Comparison of ENCODE assay signal across 8 cellular contexts in genomic region chr11:1749787-1750351, GRCh38. TPM values are rescaled to one million over a fixed set of nuclear protein-coding genes. Genes with fewer than 3 reads are reported as not detected.
DNase-seq lines count a peak whose midpoint lies in the region; ATAC-seq and TF ChIP-seq lines count a peak whose summit lies in the region.

No MANE protein-coding gene starts in this region.

- POLR2A ChIA-PET in HEK293 (lab: Yijun Ruan, JAX), result interaction anchor here (0.9 kb wide), 1 partner anchor 12 kb away, joined by 3 read pairs; no protein-coding TSS in a partner anchor

- H3K36me3 ChIP-seq in HEK293 (ENCODE audit: control insufficient read depth in 2 of 2, insufficient read depth in 1 of 2, low read length in 2 of 2) (peaks cover 0 to 27% of the 10 kb centered on the region in 2 experiments; a peak in 1 of 3 replicates), mucosa of descending colon (ENCODE audit: low read depth) (no peaks in the 10 kb centered on the region), esophagus muscularis mucosa (peaks cover 18 to 30% (median 25%) of the 10 kb centered on the region in 4 donors)

- no peak for TF ChIP-seq EP300 in esophagus muscularis mucosa (IDR thresholded peaks at IDR 0.05)

- H3K9me3 ChIP-seq in HEK293 (ENCODE audit: control insufficient read depth, insufficient read depth, low read depth, low read length) (no peaks in the 10 kb centered on the region), mucosa of descending colon (no peaks in the 10 kb centered on the region), esophagus muscularis mucosa (no peaks in the 10 kb centered on the region)

- no peak for TF ChIP-seq CTCF in AG09309 (IDR thresholded peaks at IDR 0.05; ENCODE audit: control insufficient read depth, insufficient read depth, low read depth, low read length, missing control alignments)
- no peak for TF ChIP-seq CTCF in HEK293 (tag by site-specific recombination; IDR thresholded peaks at IDR 0.05)
- TF ChIP-seq CTCF in mucosa of descending colon (IDR thresholded peaks at IDR 0.05), result no peak
- TF ChIP-seq CTCF in esophagus muscularis mucosa (IDR thresholded peaks at IDR 0.05), result no peak

- DNase-seq in AG09309 (ENCODE audit: low read depth) (peak; percentile 69), caudate nucleus (lab: John Stamatoyannopoulos, UW) (no peak), mucosa of descending colon (no peak), esophagus muscularis mucosa (ENCODE audit: extremely low spot score) (no peak)
- DNase-seq in stimulated activated CD8-positive, alpha-beta memory T cell treated with anti-CD3 and anti-CD28 coated beads, Interleukin-4, amount 100 ng/mL, for 48 hours, result no peak

- WGBS in esophagus muscularis mucosa, result 39% methylated on average over 10 of the region's 12 CpGs

- intact Hi-C loops in mucosa of descending colon (cut with DNase I, micrococcal nuclease) (no loop called here), esophagus muscularis mucosa (cut with DNase I) (no loop called here)

- H3K27ac ChIP-seq in HEK293 (ENCODE audit: extremely low read depth, low read depth, low read length) (no peak overlapping the region), caudate nucleus (ENCODE audit: low read depth, low read length) (peak overlapping the region; percentile 16), esophagus muscularis mucosa (replicated peaks in 1 of 4) (no peak overlapping the region)

- no peaks in the 10 kb centered on the region; the same call in 1 of the 2 replicates for H3K4me1 ChIP-seq in HEK293 (ENCODE audit: control insufficient read depth, insufficient read depth, low read length)
- H3K4me1 ChIP-seq in mucosa of descending colon (ENCODE audit: low read depth), result no peaks in the 10 kb centered on the region
- H3K4me1 ChIP-seq in esophagus muscularis mucosa, result peaks cover 31 to 50% (median 37%) of the 10 kb centered on the region in 4 donors

- CTCF ChIA-PET in HEK293 (lab: Yijun Ruan, JAX), result interaction anchor here (0.8 kb wide), 1 partner anchor 400 kb away, joined by 3 read pairs; no protein-coding TSS in a partner anchor

- ATAC-seq in mucosa of descending colon (peak; percentile 14), HG03045 (IDR thresholded peaks at IDR 0.05; ENCODE audit: unreplicated experiment) (no peak), HG03565 (IDR thresholded peaks at IDR 0.05; ENCODE audit: unreplicated experiment) (no peak)

- no peak for TF ChIP-seq POLR2A in esophagus muscularis mucosa (IDR thresholded peaks at IDR 0.05; ENCODE audit: low read depth)

- H3K4me3 ChIP-seq in AG09309 (ENCODE audit: control insufficient read depth, low read depth, low read length) (peak overlapping the region; percentile 21), HEK293 (ENCODE audit: low read depth, low read length) (no peak overlapping the region), mucosa of descending colon (no peak overlapping the region), esophagus muscularis mucosa (peak overlapping the region in 2 of 4 donors; percentile 28 to 29)

- H3K27me3 ChIP-seq in esophagus muscularis mucosa, result peaks cover 0 to 36% (median 0%) of the 10 kb centered on the region in 4 donors

TF ChIP-seq in HEK293, 187 proteins besides CTCF, POLR2A, EP300 and RAD21:
- TF ChIP-seq ZNF600 (tag by site-specific recombination; IDR thresholded peaks at IDR 0.05), result peak; percentile 61; the same call in 1 of the 2 replicates
- no peak for TF ChIP-seq ZFP37 (tag by site-specific recombination; IDR thresholded peaks at IDR 0.05)
- TF ChIP-seq SP2 (tag by site-specific recombination; IDR thresholded peaks at IDR 0.05), result no peak
- TF ChIP-seq ZFHX2 (tag by site-specific recombination; conservative IDR thresholded peaks at IDR 0.05), result peak; percentile 70
- no peak for TF ChIP-seq OSR2 (tag by site-specific recombination; IDR thresholded peaks at IDR 0.05)
- no peak for TF ChIP-seq ZNF24 (tag by site-specific recombination; IDR thresholded peaks at IDR 0.05)
- TF ChIP-seq PATZ1 (tag by site-specific recombination; IDR thresholded peaks at IDR 0.05), result peak; percentile 60
- TF ChIP-seq ZBTB17 (tag by site-specific recombination; IDR thresholded peaks at IDR 0.05), result peak; percentile 77
- no peak for TF ChIP-seq ZNF785 (tag by site-specific recombination; IDR thresholded peaks at IDR 0.05)
- 0 out of 2 replicates have a peak, but pooled peaks have one; percentile 12 for TF ChIP-seq ZNF366 (tag by site-specific recombination; conservative IDR thresholded peaks at IDR 0.05)
- TF ChIP-seq, protein P1, sequence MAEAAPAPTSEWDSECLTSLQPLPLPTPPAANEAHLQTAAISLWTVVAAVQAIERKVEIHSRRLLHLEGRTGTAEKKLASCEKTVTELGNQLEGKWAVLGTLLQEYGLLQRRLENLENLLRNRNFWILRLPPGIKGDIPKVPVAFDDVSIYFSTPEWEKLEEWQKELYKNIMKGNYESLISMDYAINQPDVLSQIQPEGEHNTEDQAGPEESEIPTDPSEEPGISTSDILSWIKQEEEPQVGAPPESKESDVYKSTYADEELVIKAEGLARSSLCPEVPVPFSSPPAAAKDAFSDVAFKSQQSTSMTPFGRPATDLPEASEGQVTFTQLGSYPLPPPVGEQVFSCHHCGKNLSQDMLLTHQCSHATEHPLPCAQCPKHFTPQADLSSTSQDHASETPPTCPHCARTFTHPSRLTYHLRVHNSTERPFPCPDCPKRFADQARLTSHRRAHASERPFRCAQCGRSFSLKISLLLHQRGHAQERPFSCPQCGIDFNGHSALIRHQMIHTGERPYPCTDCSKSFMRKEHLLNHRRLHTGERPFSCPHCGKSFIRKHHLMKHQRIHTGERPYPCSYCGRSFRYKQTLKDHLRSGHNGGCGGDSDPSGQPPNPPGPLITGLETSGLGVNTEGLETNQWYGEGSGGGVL (tag by site-specific recombination; IDR thresholded peaks at IDR 0.05), result 0 out of 2 replicates have a peak, but pooled peaks have one; percentile 30
- no peak for TF ChIP-seq ZNF10 (tag by site-specific recombination; IDR thresholded peaks at IDR 0.05)
- TF ChIP-seq EGR2 (tag by site-specific recombination; IDR thresholded peaks at IDR 0.05; ENCODE audit: low read depth), result peak; percentile 67
- no peak for TF ChIP-seq ZNF548 (tag by site-specific recombination; IDR thresholded peaks at IDR 0.05)
- no peak for TF ChIP-seq ZFP3 (tag by site-specific recombination; IDR thresholded peaks at IDR 0.05; ENCODE audit: low read depth)
- TF ChIP-seq GLIS2 (tag by site-specific recombination; IDR thresholded peaks at IDR 0.05), result peak; percentile 53

RNA-seq across cellular contexts. Expression of gene IFITM10, which starts 0.5 kb away (rescaled TPM):
- total RNA-seq in mucosa of descending colon, result 1 to 10 TPM in 2 of 3 donors, under 1 TPM in 1; 0.46 to 2.8 (median 1.9) TPM
- under 1 TPM; 0.42 to 0.58 (median 0.54) TPM for total RNA-seq in esophagus muscularis mucosa

RNA-seq across cellular contexts. Expression of gene CTSD, which starts 13.9 kb away (rescaled TPM):
- 1,000 to 10,000 TPM in 2 of 3 donors, 100 to 1,000 TPM in 1; 631 to 1,107 (median 1,007) TPM for total RNA-seq in mucosa of descending colon
- 100 to 1,000 TPM; 186 to 338 (median 270) TPM for total RNA-seq in esophagus muscularis mucosa

RNA-seq across cellular contexts. Expression of gene KRTAP5-6, which starts 52.9 kb away (rescaled TPM):
- total RNA-seq in mucosa of descending colon, result not detected
- not detected for total RNA-seq in esophagus muscularis mucosa
